Comparison of ENCODE assay signal across 1 cellular context in genomic region chr19:46603195-46603637, GRCh38.
TF ChIP-seq lines count a peak whose summit lies in the region.

No MANE protein-coding gene starts in this region.

TF ChIP-seq in GM23338, 12 proteins besides CTCF, POLR2A, EP300 and RAD21 (continued from another document):
- TF ChIP-seq REST (IDR thresholded peaks at IDR 0.05; ENCODE audit: unreplicated experiment) = no peak
